Comparison of ENCODE assay signal across 22 cellular contexts in genomic region chr2:80496770-80497169, GRCh38.
DNase-seq lines count a peak whose midpoint lies in the region; ATAC-seq and TF ChIP-seq lines count a peak whose summit lies in the region.
"Had no signal": no experiment of that assay in that cellular context is flagged by ENCODE, and none has a peak within 500 bp of the region (broad histone marks: within the 10 kb centered on the region; RNA-seq: fewer than 3 reads in every experiment).

No MANE protein-coding gene starts in this region.

- H3K4me3 ChIP-seq in astrocyte of the cerebellum (ENCODE audit: low read depth, low read length) (no peak overlapping the region), body of pancreas (no peak overlapping the region)
- H3K4me3 ChIP-seq: gastroesophageal sphincter, Peyer's patch, sigmoid colon, thoracic aorta had no signal

- H3K36me3 Mint-ChIP-seq in HFFc6 (ENCODE audit: low read depth) (no peaks in the 10 kb centered on the region), immature natural killer cell (no peaks in the 10 kb centered on the region)
- no peaks in the 10 kb centered on the region for H3K36me3 Mint-ChIP-seq in activated T-helper 2 cell treated with anti-CD3 and anti-CD28 coated beads, Interferon-gamma antibody, Interleukin-2, Interleukin-4, amounts not matched to agents 10 μg/mL and 5 μg/mL and 100 μg/mL, durations not matched to agents 14 hours and 24 hours and 36 hours (ENCODE audit: low read depth)
- H3K36me3 Mint-ChIP-seq: activated naive CD4-positive, alpha-beta T cell treated with anti-CD3 and anti-CD28 coated beads, Interleukin-2, amount 10 ng/mL, durations not matched to agents 7 days and 5 days had no signal

- H3K4me1 Mint-ChIP-seq in HFFc6 (ENCODE audit: low read depth) (peaks cover 26% of the 10 kb centered on the region), immature natural killer cell (no peaks in the 10 kb centered on the region)
- H3K4me1 Mint-ChIP-seq in activated T-helper 2 cell treated with anti-CD3 and anti-CD28 coated beads, Interferon-gamma antibody, Interleukin-2, Interleukin-4, amounts not matched to agents 10 μg/mL and 5 μg/mL and 100 μg/mL, durations not matched to agents 14 hours and 24 hours and 36 hours (ENCODE audit: low read depth): no peaks in the 10 kb centered on the region
- H3K4me1 Mint-ChIP-seq: activated naive CD4-positive, alpha-beta T cell treated with anti-CD3 and anti-CD28 coated beads, Interleukin-2, amount 10 ng/mL, durations not matched to agents 7 days and 5 days; IgD-negative memory B cell; natural killer cell had no signal

- no peak for ATAC-seq in body of pancreas
- ATAC-seq: gastroesophageal sphincter, left cardiac atrium, natural killer cell had no signal

- WGBS in body of pancreas, 2 donors: 46 to 48% methylated on average over 5 of the region's 5 CpGs

- H3K27ac ChIP-seq in body of pancreas: no peak overlapping the region
- H3K27ac ChIP-seq: gastroesophageal sphincter, Peyer's patch, sigmoid colon, thoracic aorta had no signal

- no peaks in the 10 kb centered on the region for H3K27me3 ChIP-seq in body of pancreas
- H3K27me3 ChIP-seq: gastroesophageal sphincter, Peyer's patch, sigmoid colon had no signal

- H3K4me3 Mint-ChIP-seq in HFFc6 (peak overlapping the region; percentile 18), immature natural killer cell (no peak overlapping the region)
- H3K4me3 Mint-ChIP-seq in activated T-helper 2 cell treated with anti-CD3 and anti-CD28 coated beads, Interferon-gamma antibody, Interleukin-2, Interleukin-4, amounts not matched to agents 10 μg/mL and 5 μg/mL and 100 μg/mL, durations not matched to agents 14 hours and 24 hours and 36 hours (ENCODE audit: low read depth): no peak overlapping the region
- H3K4me3 Mint-ChIP-seq: activated naive CD4-positive, alpha-beta T cell treated with anti-CD3 and anti-CD28 coated beads, Interleukin-2, amount 10 ng/mL, durations not matched to agents 7 days and 5 days; IgD-negative memory B cell; natural killer cell had no signal

- in situ Hi-C loops in astrocyte of the cerebellum (cut with HindIII; ENCODE audit: low sequenced_read_pairs): no loop called here

- no peaks in the 10 kb centered on the region for H3K9me3 ChIP-seq in body of pancreas
- H3K9me3 ChIP-seq: gastroesophageal sphincter, Peyer's patch, sigmoid colon, thoracic aorta had no signal

- H3K9me3 Mint-ChIP-seq in HFFc6: no peaks in the 10 kb centered on the region
- H3K9me3 Mint-ChIP-seq in activated T-helper 2 cell treated with anti-CD3 and anti-CD28 coated beads, Interferon-gamma antibody, Interleukin-2, Interleukin-4, amounts not matched to agents 10 μg/mL and 5 μg/mL and 100 μg/mL, durations not matched to agents 14 hours and 24 hours and 36 hours: peaks cover 22% of the 10 kb centered on the region
- H3K9me3 Mint-ChIP-seq in immature natural killer cell: peaks cover 11 to 54% (median 28%) of the 10 kb centered on the region in 6 donors

- peaks cover 2% of the 10 kb centered on the region; the same call in 1 of the 2 replicates for H3K27me3 Mint-ChIP-seq in HFFc6 (ENCODE audit: insufficient read depth)
- no peaks in the 10 kb centered on the region for H3K27me3 Mint-ChIP-seq in activated T-helper 2 cell treated with anti-CD3 and anti-CD28 coated beads, Interferon-gamma antibody, Interleukin-2, Interleukin-4, amounts not matched to agents 10 μg/mL and 5 μg/mL and 100 μg/mL, durations not matched to agents 14 hours and 24 hours and 36 hours (ENCODE audit: low read depth)
- no peaks in the 10 kb centered on the region for H3K27me3 Mint-ChIP-seq in immature natural killer cell (ENCODE audit: low read depth in 3 of 3)
- H3K27me3 Mint-ChIP-seq: activated naive CD4-positive, alpha-beta T cell treated with anti-CD3 and anti-CD28 coated beads, Interleukin-2, amount 10 ng/mL, durations not matched to agents 7 days and 5 days; IgD-negative memory B cell had no signal

- no peaks in the 10 kb centered on the region for H3K36me3 ChIP-seq in body of pancreas (replicated peaks in 1 of 2; ENCODE audit: insufficient read depth in 1 of 2, low read depth in 2 of 2)
- H3K36me3 ChIP-seq: gastroesophageal sphincter, Peyer's patch, sigmoid colon, thoracic aorta had no signal

- TF ChIP-seq CTCF in HFFc6 (IDR thresholded peaks at IDR 0.05) (no peak), astrocyte of the cerebellum (IDR thresholded peaks at IDR 0.05; ENCODE audit: low read depth, low read length, missing control alignments) (no peak), body of pancreas (IDR thresholded peaks at IDR 0.05) (no peak)

- DNase-seq in A172 (ENCODE audit: low spot score) (peak; percentile 84), HFFc6 (peak; percentile 76), astrocyte of the cerebellum (ENCODE audit: low read depth) (peak; percentile 40), hepatic stellate cell (ENCODE audit: low spot score) (peak; percentile 12), body of pancreas (no peak), immature natural killer cell (no peak)
- DNase-seq in activated T-helper 2 cell treated with anti-CD3 and anti-CD28 coated beads, Interferon-gamma antibody, Interleukin-2, Interleukin-4, amounts not matched to agents 10 μg/mL and 5 μg/mL and 100 μg/mL, durations not matched to agents 14 hours and 24 hours and 36 hours (ENCODE audit: low spot score): no peak
- no peak for DNase-seq in activated CD8-positive, alpha-beta memory T cell treated with anti-CD3 and anti-CD28 coated beads, Interleukin-2, amount 50 U/mL, for 4 hours
- DNase-seq: 8988T; activated naive CD4-positive, alpha-beta T cell treated with anti-CD3 and anti-CD28 coated beads, Interleukin-2, amount 10 ng/mL, durations not matched to agents 7 days and 5 days; DMS 273 treated with DMSO at 0.1 percent for 48 hours; H7; left cardiac atrium; natural killer cell; NCI-H1417 treated with DMSO at 0.1 percent for 48 hours; NCI-H510A treated with DMSO at 0.1 percent for 48 hours; Peyer's patch; sigmoid colon; T1000 had no signal

- H3K4me1 ChIP-seq in body of pancreas: no peaks in the 10 kb centered on the region
- H3K4me1 ChIP-seq: gastroesophageal sphincter, Peyer's patch had no signal

- intact Hi-C loops in activated T-helper 2 cell treated with anti-CD3 and anti-CD28 coated beads, Interferon-gamma antibody, Interleukin-2, Interleukin-4, amounts not matched to agents 10 μg/mL and 5 μg/mL and 100 μg/mL, durations not matched to agents 14 hours and 24 hours and 36 hours (cut with micrococcal nuclease): no loop called here
- intact Hi-C loops in body of pancreas (cut with DNase I): no loop called here

- H3K27ac Mint-ChIP-seq in HFFc6 (peak overlapping the region; percentile 32; the same call in 1 of the 2 replicates), immature natural killer cell (no peak overlapping the region)
- H3K27ac Mint-ChIP-seq in activated T-helper 2 cell treated with anti-CD3 and anti-CD28 coated beads, Interferon-gamma antibody, Interleukin-2, Interleukin-4, amounts not matched to agents 10 μg/mL and 5 μg/mL and 100 μg/mL, durations not matched to agents 14 hours and 24 hours and 36 hours: no peak overlapping the region
- H3K27ac Mint-ChIP-seq: activated naive CD4-positive, alpha-beta T cell treated with anti-CD3 and anti-CD28 coated beads, Interleukin-2, amount 10 ng/mL, durations not matched to agents 7 days and 5 days; IgD-negative memory B cell; natural killer cell had no signal

- no peak for TF ChIP-seq POLR2A in body of pancreas (IDR thresholded peaks at IDR 0.05)

Comparison
In these comparisons a context has a peak if more than half of its experiments do, and no peak if none do; other contexts are left out.
1. DNase-seq: peak in A172 (single experiment), HFFc6 (single experiment), astrocyte of the cerebellum (single experiment) and hepatic stellate cell (single experiment); none in activated T-helper 2 cell treated with anti-CD3 and anti-CD28 coated beads, Interferon-gamma antibody, Interleukin-2, Interleukin-4, amounts not matched to agents 10 μg/mL and 5 μg/mL and 100 μg/mL, durations not matched to agents 14 hours and 24 hours and 36 hours (single experiment), body of pancreas (0 of 4), activated CD8-positive, alpha-beta memory T cell treated with anti-CD3 and anti-CD28 coated beads, Interleukin-2, amount 50 U/mL, for 4 hours (single experiment) and immature natural killer cell (0 of 3).